In the genomic region with DNA sequence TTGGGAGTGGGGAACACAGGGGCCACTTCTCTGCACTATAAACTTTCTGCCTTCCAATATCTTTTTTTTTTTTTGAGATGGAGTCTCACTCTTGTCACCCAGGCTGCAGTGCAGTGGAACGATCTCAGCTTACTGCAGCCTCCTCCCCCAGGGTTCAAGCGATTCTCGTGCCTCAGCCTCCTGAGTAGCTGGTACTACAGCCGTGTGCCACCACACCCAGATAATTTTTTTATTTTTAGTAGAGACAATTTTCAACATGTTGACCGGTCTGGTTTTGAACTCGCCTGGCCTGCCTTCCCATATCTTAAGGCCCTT, we compare ENCODE assay signal across 1 cellular context.
TF ChIP-seq lines count a peak whose summit lies in the region.

No MANE protein-coding gene starts in this region.

TF ChIP-seq in HCT116, 20 proteins besides CTCF, POLR2A, EP300 and RAD21 (continued from another document):
- TF ChIP-seq REST (IDR thresholded peaks at IDR 0.05; ENCODE audit: low read depth) (no peak), TCF7L2 (IDR thresholded peaks at IDR 0.05; ENCODE audit: borderline replicate concordance, extremely low read depth, insufficient read depth, insufficient read length) (no peak), EZH2phosphoT487 (IDR thresholded peaks at IDR 0.05; ENCODE audit: borderline replicate concordance) (no peak), POLR2AphosphoS5 (IDR thresholded peaks at IDR 0.05; ENCODE audit: low read depth, low read length) (no peak), SIN3A (IDR thresholded peaks at IDR 0.05; ENCODE audit: low read depth) (no peak), SRF (IDR thresholded peaks at IDR 0.05; ENCODE audit: low read depth) (no peak)
